ENCODE assay signal across 12 cellular contexts in the genomic region with DNA sequence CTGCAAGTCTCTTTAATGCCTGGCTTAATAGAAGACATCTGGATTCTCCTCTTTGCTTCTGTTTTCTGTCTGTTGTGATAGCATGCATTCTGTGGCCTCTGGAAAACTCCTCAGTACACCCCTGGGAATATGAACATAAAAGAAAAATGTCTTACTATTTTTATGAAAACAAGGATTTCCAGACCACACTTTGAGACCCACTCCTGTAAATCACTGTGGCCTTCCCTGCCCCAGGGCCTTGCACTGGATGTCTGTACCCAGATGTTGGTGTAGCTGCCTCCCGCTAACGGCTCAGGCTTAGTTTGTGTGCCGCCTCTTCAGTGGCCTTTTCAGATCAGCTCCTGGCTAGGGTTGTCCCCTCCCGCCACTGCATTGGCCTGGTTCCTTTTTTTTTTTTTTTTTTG.
DNase-seq lines count a peak whose midpoint lies in the region; ATAC-seq and TF ChIP-seq lines count a peak whose summit lies in the region.
"Had no signal": no experiment of that assay in that cellular context is flagged by ENCODE, and none has a peak within 500 bp of the region (broad histone marks: within the 10 kb centered on the region; RNA-seq: fewer than 3 reads in every experiment).

No MANE protein-coding gene starts in this region.

- ATAC-seq in GM19397 (IDR thresholded peaks at IDR 0.05; ENCODE audit: unreplicated experiment), result no peak
- ATAC-seq: left colon had no signal

- no peaks in the 10 kb centered on the region for H3K27me3 Mint-ChIP-seq in activated naive CD4-positive, alpha-beta T cell treated with anti-CD3 and anti-CD28 coated beads, Interleukin-2, amount 10 ng/mL, durations not matched to agents 7 days and 5 days
- H3K27me3 Mint-ChIP-seq in activated CD4-positive, alpha-beta memory T cell treated with anti-CD3 and anti-CD28 coated beads for 36 hours, result no peaks in the 10 kb centered on the region

- TF ChIP-seq POLR2A in vagina (IDR thresholded peaks at IDR 0.05), result no peak

- POLR2A ChIA-PET in activated CD4-positive, alpha-beta memory T cell treated with anti-CD3 and anti-CD28 coated beads for 36 hours (lab: Charles Lee), result interaction anchor here (0.8 kb wide), 1 partner anchor 146 kb away, joined by 6 read pairs; no protein-coding TSS in a partner anchor

- no peaks in the 10 kb centered on the region for H3K27me3 ChIP-seq in vagina
- H3K27me3 ChIP-seq: BLaER1 had no signal

- peak overlapping the region; percentile 45 for H3K27ac Mint-ChIP-seq in activated naive CD4-positive, alpha-beta T cell treated with anti-CD3 and anti-CD28 coated beads, Interleukin-2, amount 10 ng/mL, durations not matched to agents 7 days and 5 days
- peak overlapping the region; percentile 51 for H3K27ac Mint-ChIP-seq in activated CD4-positive, alpha-beta memory T cell treated with anti-CD3 and anti-CD28 coated beads for 36 hours

- H3K36me3 ChIP-seq in vagina, result peaks cover 0 to 15% of the 10 kb centered on the region in 2 donors

- no peaks in the 10 kb centered on the region for H3K9me3 ChIP-seq in vagina
- H3K9me3 ChIP-seq: BLaER1 had no signal

- H3K9me3 Mint-ChIP-seq in activated naive CD4-positive, alpha-beta T cell treated with anti-CD3 and anti-CD28 coated beads, Interleukin-2, amount 10 ng/mL, durations not matched to agents 7 days and 5 days, result no peaks in the 10 kb centered on the region
- H3K9me3 Mint-ChIP-seq in activated CD4-positive, alpha-beta memory T cell treated with anti-CD3 and anti-CD28 coated beads for 36 hours, result no peaks in the 10 kb centered on the region

- CTCF ChIA-PET in activated naive CD4-positive, alpha-beta T cell treated with anti-CD3 and anti-CD28 coated beads, Interleukin-2, amount 10 ng/mL, durations not matched to agents 7 days and 5 days (lab: Charles Lee), result interaction anchor here (1.4 kb wide), 1 partner anchor 77 kb away, joined by 3 read pairs; no protein-coding TSS in a partner anchor
- CTCF ChIA-PET in activated CD4-positive, alpha-beta memory T cell treated with anti-CD3 and anti-CD28 coated beads for 36 hours (lab: Charles Lee), result interaction anchor here (1.2 kb wide), 1 partner anchor 126 kb away, joined by 5 read pairs; a partner anchor contains a TSS

- DNase-seq in activated naive CD4-positive, alpha-beta T cell treated with anti-CD3 and anti-CD28 coated beads, Interleukin-2, amount 10 ng/mL, durations not matched to agents 7 days and 5 days, result no peak
- no peak for DNase-seq in activated naive CD4-positive, alpha-beta T cell treated with Interleukin-2 at 50 U/mL for 16 hours
- no peak for DNase-seq in activated CD4-positive, alpha-beta memory T cell treated with anti-CD3 and anti-CD28 coated beads for 36 hours
- DNase-seq in hepatic stellate cell (ENCODE audit: low spot score) (peak; percentile 59), vagina (ENCODE audit: extremely low spot score in 2 of 2) (no peak), NCI-H1930 (lab: John Stamatoyannopoulos, UW) (no peak), amygdala (lab: John Stamatoyannopoulos, UW) (no peak)
- DNase-seq: left colon; NCI-H187 treated with DMSO at 0.1 percent for 48 hours; stimulated activated CD4-positive, alpha-beta T cell treated with anti-CD3 and anti-CD28 coated beads, Interleukin-1b, Interleukin-23, amount 100 ng/mL, for 48 hours had no signal

- peak overlapping the region; percentile 86 for H3K27ac ChIP-seq in vagina
- H3K27ac ChIP-seq: BLaER1 had no signal

- intact Hi-C loops in activated CD4-positive, alpha-beta memory T cell treated with anti-CD3 and anti-CD28 coated beads for 36 hours (cut with micrococcal nuclease), result no loop called here
- intact Hi-C loops in vagina (cut with DNase I), result no loop called here

- no peak for TF ChIP-seq CTCF in vagina (IDR thresholded peaks at IDR 0.05)

- H3K4me1 ChIP-seq in vagina, result peaks cover 58% of the 10 kb centered on the region

- peaks cover 68% of the 10 kb centered on the region for H3K4me1 Mint-ChIP-seq in activated naive CD4-positive, alpha-beta T cell treated with anti-CD3 and anti-CD28 coated beads, Interleukin-2, amount 10 ng/mL, durations not matched to agents 7 days and 5 days
- peaks cover 45% of the 10 kb centered on the region for H3K4me1 Mint-ChIP-seq in activated CD4-positive, alpha-beta memory T cell treated with anti-CD3 and anti-CD28 coated beads for 36 hours (ENCODE audit: low read depth)

- peaks cover 62% of the 10 kb centered on the region for H3K36me3 Mint-ChIP-seq in activated naive CD4-positive, alpha-beta T cell treated with anti-CD3 and anti-CD28 coated beads, Interleukin-2, amount 10 ng/mL, durations not matched to agents 7 days and 5 days
- H3K36me3 Mint-ChIP-seq in activated CD4-positive, alpha-beta memory T cell treated with anti-CD3 and anti-CD28 coated beads for 36 hours, result peaks cover 26% of the 10 kb centered on the region

- H3K4me3 Mint-ChIP-seq in activated naive CD4-positive, alpha-beta T cell treated with anti-CD3 and anti-CD28 coated beads, Interleukin-2, amount 10 ng/mL, durations not matched to agents 7 days and 5 days, result no peak overlapping the region
- no peak overlapping the region for H3K4me3 Mint-ChIP-seq in activated CD4-positive, alpha-beta memory T cell treated with anti-CD3 and anti-CD28 coated beads for 36 hours

- H3K4me3 ChIP-seq in vagina, result no peak overlapping the region
- H3K4me3 ChIP-seq: BLaER1 had no signal
